8 cellular contexts compared by ENCODE assay signal in genomic region chr7:116524609-116525297, GRCh38. TPM values are rescaled to one million over a fixed set of nuclear protein-coding genes. Genes with fewer than 3 reads are reported as not detected.
DNase-seq lines count a peak whose midpoint lies in the region; ATAC-seq and TF ChIP-seq lines count a peak whose summit lies in the region.

Gene CAV1, plus strand, starts transcription at chr7:116525036. Its CDS starts 27 bp downstream, at chr7:116525063.

- H3K4me3 ChIP-seq in HEK293 (ENCODE audit: low read depth, low read length) (peak within 1 kb of the TSS; percentile 59), SU-DHL-6 (ENCODE audit: insufficient read depth, low read length, poor library complexity, severe bottlenecking) (peak within 1 kb of the TSS; percentile 44), psoas muscle (peak within 1 kb of the TSS; percentile 80)

- H3K79me2 ChIP-seq in SU-DHL-6 (ENCODE audit: insufficient read depth, low read length): no peaks in the 10 kb centered on the region

- H3K36me3 ChIP-seq in HEK293 (ENCODE audit: control insufficient read depth in 2 of 2, insufficient read depth in 1 of 2, low read length in 2 of 2) (no peaks in the 10 kb centered on the region), SU-DHL-6 (ENCODE audit: low read length) (no peaks in the 10 kb centered on the region), psoas muscle (ENCODE audit: insufficient read depth in 1 of 2, low read depth in 1 of 2) (peaks cover 0 to under 1% of the 10 kb centered on the region in 2 donors)

- H3K4me3 Mint-ChIP-seq in CD4-positive, alpha-beta T cell: peak within 1 kb of the TSS; percentile 83

- H4K20me1 ChIP-seq in SU-DHL-6 (ENCODE audit: low read depth, low read length): no peaks in the 10 kb centered on the region

- peak in 8 of 10 experiments; percentile 9 to 43 (median 23) for DNase-seq in CD4-positive, alpha-beta T cell
- DNase-seq in brain pericyte (ENCODE audit: low read depth, low spot score): peak; percentile 93
- peak; percentile 56 for DNase-seq in iPS DF 19.7 (ENCODE audit: low read depth, low spot score)
- DNase-seq in psoas muscle: peak; percentile 83 to 89
- no peak for DNase-seq in putamen (ENCODE audit: low spot score)

- H3K36me3 Mint-ChIP-seq in CD4-positive, alpha-beta T cell (ENCODE audit: low read depth): no peaks in the 10 kb centered on the region

- H3K9ac ChIP-seq in SU-DHL-6 (ENCODE audit: low read length): peak within 1 kb of the TSS; percentile 25; the same call in 1 of the 2 replicates

- no peaks in the 10 kb centered on the region for H3K9me3 Mint-ChIP-seq in CD4-positive, alpha-beta T cell

- peak; percentile 45 for ATAC-seq in CD4-positive, alpha-beta T cell (ENCODE audit: poor library complexity)
- peak; percentile 52 to 70 (median 66) for ATAC-seq in psoas muscle
- no peak for ATAC-seq in GM21723 (IDR thresholded peaks at IDR 0.05; ENCODE audit: unreplicated experiment)

- H3K4me1 ChIP-seq in HEK293 (ENCODE audit: control insufficient read depth, insufficient read depth, low read length): 0 out of 2 replicates have a peak, but pooled peaks cover 4% of the 10 kb centered on the region
- no peaks in the 10 kb centered on the region for H3K4me1 ChIP-seq in psoas muscle

- CTCF ChIA-PET in CD4-positive, alpha-beta T cell (lab: Charles Lee): no interaction called here
- CTCF ChIA-PET in HEK293 (lab: Yijun Ruan, JAX): interaction anchor here (0.5 to 2.1 kb wide), 6 partner anchors 14 to 266 kb away, joined by 3 to 36 read pairs (median 4); no protein-coding TSS in a partner anchor

- POLR2A ChIA-PET in CD4-positive, alpha-beta T cell (lab: Charles Lee): no interaction called here
- POLR2A ChIA-PET in HEK293 (lab: Yijun Ruan, JAX): interaction anchor here (1.3 to 2.0 kb wide), 4 partner anchors 9 to 44 kb away, joined by 3 to 8 read pairs (median 4); partner anchors contain the start of gene CAV2

- 0 to 1% (median 1%) methylated on average over 42 of the region's 42 CpGs for WGBS in psoas muscle, 3 donors

- H3K27me3 Mint-ChIP-seq in CD4-positive, alpha-beta T cell: peaks cover 91% of the 10 kb centered on the region

- peak within 1 kb of the TSS; percentile 62 for H3K4me2 ChIP-seq in SU-DHL-6 (ENCODE audit: low read depth, low read length, poor library complexity, severe bottlenecking)

- intact Hi-C loops in CD4-positive, alpha-beta T cell (cut with DNase I, micrococcal nuclease): loop anchor here (2.0 to 5.0 kb wide), 3 partner anchors 262 to 352 kb away; no protein-coding TSS in a partner anchor
- intact Hi-C loops in psoas muscle (cut with DNase I): loop anchor here (5.0 to 10.0 kb wide), 4 partner anchors 63 to 283 kb away; no protein-coding TSS in a partner anchor

- H3K4me1 Mint-ChIP-seq in CD4-positive, alpha-beta T cell (ENCODE audit: low read depth): peaks cover 20% of the 10 kb centered on the region

- H3K9me3 ChIP-seq in CD4-positive, alpha-beta T cell (ENCODE audit: control insufficient read depth, low read length): no peaks in the 10 kb centered on the region
- H3K9me3 ChIP-seq in HEK293 (ENCODE audit: control insufficient read depth, insufficient read depth, low read depth, low read length): no peaks in the 10 kb centered on the region
- no peaks in the 10 kb centered on the region for H3K9me3 ChIP-seq in SU-DHL-6 (ENCODE audit: insufficient read depth, low read length)
- no peaks in the 10 kb centered on the region for H3K9me3 ChIP-seq in psoas muscle

- H3K27ac ChIP-seq in CD4-positive, alpha-beta T cell (ENCODE audit: low read depth, low read length): no peak within 1 kb of the TSS
- peak within 1 kb of the TSS; percentile 93 for H3K27ac ChIP-seq in HEK293 (ENCODE audit: extremely low read depth, low read depth, low read length)
- H3K27ac ChIP-seq in SU-DHL-6 (ENCODE audit: low read depth, low read length): no peak within 1 kb of the TSS
- peak within 1 kb of the TSS; percentile 77 for H3K27ac ChIP-seq in psoas muscle

- H3F3A ChIP-seq in SU-DHL-6 (ENCODE audit: insufficient read depth): no peaks in the 10 kb centered on the region

- peak within 1 kb of the TSS; percentile 45 for H2AFZ ChIP-seq in SU-DHL-6 (ENCODE audit: low read depth, low read length, severe bottlenecking)

- H3K9me2 ChIP-seq in SU-DHL-6 (replicated peaks; ENCODE audit: insufficient read depth, low read length): no peaks in the 10 kb centered on the region

- no peak within 1 kb of the TSS for H3K27ac Mint-ChIP-seq in CD4-positive, alpha-beta T cell

- no peak for TF ChIP-seq CTCF in CD4-positive, alpha-beta T cell (IDR thresholded peaks at IDR 0.05)
- peak; percentile 79 for TF ChIP-seq CTCF in HEK293 (tag by site-specific recombination; IDR thresholded peaks at IDR 0.05)
- TF ChIP-seq CTCF in SU-DHL-6 (IDR thresholded peaks at IDR 0.05; ENCODE audit: insufficient read depth, low read length, poor library complexity, severe bottlenecking): no peak
- peak; percentile 3 for TF ChIP-seq CTCF in psoas muscle (IDR thresholded peaks at IDR 0.05)

- peaks cover 62% of the 10 kb centered on the region for H3K27me3 ChIP-seq in CD4-positive, alpha-beta T cell (ENCODE audit: control insufficient read depth, insufficient read depth, low read length)
- H3K27me3 ChIP-seq in SU-DHL-6 (ENCODE audit: low read length): no peaks in the 10 kb centered on the region
- H3K27me3 ChIP-seq in psoas muscle (ENCODE audit: insufficient read depth in 3 of 3, low read length in 2 of 3): no peaks in the 10 kb centered on the region

TF ChIP-seq in HEK293, 187 proteins besides CTCF, POLR2A, EP300 and RAD21 (continues in another document):
- TF ChIP-seq ZSCAN5A (tag by site-specific recombination; IDR thresholded peaks at IDR 0.05): 0 out of 2 replicates have a peak, but pooled peaks have one; percentile 46
- peak; percentile 18; the same call in 1 of the 2 replicates for TF ChIP-seq ZSCAN30 (tag by site-specific recombination; IDR thresholded peaks at IDR 0.05)
- no peak for TF ChIP-seq ZNF292 (tag by site-specific recombination; IDR thresholded peaks at IDR 0.05; ENCODE audit: borderline replicate concordance, low read depth)
- no peak for TF ChIP-seq AEBP2 (tag by site-specific recombination; IDR thresholded peaks at IDR 0.05; ENCODE audit: borderline replicate concordance)
- TF ChIP-seq ZNF138 (tag by site-specific recombination; IDR thresholded peaks at IDR 0.05; ENCODE audit: borderline replicate concordance): no peak
- TF ChIP-seq TSHZ1 (tag by site-specific recombination; IDR thresholded peaks at IDR 0.05; ENCODE audit: borderline replicate concordance): no peak
- no peak for TF ChIP-seq ZNF521 (tag by site-specific recombination; IDR thresholded peaks at IDR 0.05)
- no peak for TF ChIP-seq ZNF658 (tag by site-specific recombination; IDR thresholded peaks at IDR 0.05)

RNA-seq across cellular contexts. Expression of gene CAV1, which starts in this region (rescaled TPM):
- not detected for total RNA-seq in CD4-positive, alpha-beta T cell
- total RNA-seq in psoas muscle: 100 to 1,000 TPM in 1 of 4 donors, 10 to 100 TPM in 3; 59.0 to 120 (median 66.7) TPM
- 10 to 100 TPM; 57.6 to 70.1 (median 69.0) TPM for polyA plus RNA-seq in psoas muscle

Comparison
In these comparisons a context has a peak if more than half of its experiments do, and no peak if none do; other contexts are left out.
1. RNA of gene CAV1 (total RNA-seq): 59.0 to 120 TPM in psoas muscle; not detected in CD4-positive, alpha-beta T cell; every median in the first group is over 10 times any median in the second.
2. Peak in DNase-seq and ATAC-seq in CD4-positive, alpha-beta T cell; RNA of the gene not detected or under 1 TPM.
3. H3K27ac ChIP-seq: peak in HEK293 (single experiment) and psoas muscle (single experiment); none in CD4-positive, alpha-beta T cell (single experiment) and SU-DHL-6 (single experiment).
4. CTCF ChIP-seq: peak in HEK293 (single experiment) and psoas muscle (single experiment); none in CD4-positive, alpha-beta T cell (single experiment) and SU-DHL-6 (single experiment).
5. Peak in every context shown above with its lines, with median percentiles within 50 percentile points of each other: H3K4me3 ChIP-seq.